ENCODE assay signal across 8 cellular contexts in the genomic region with DNA sequence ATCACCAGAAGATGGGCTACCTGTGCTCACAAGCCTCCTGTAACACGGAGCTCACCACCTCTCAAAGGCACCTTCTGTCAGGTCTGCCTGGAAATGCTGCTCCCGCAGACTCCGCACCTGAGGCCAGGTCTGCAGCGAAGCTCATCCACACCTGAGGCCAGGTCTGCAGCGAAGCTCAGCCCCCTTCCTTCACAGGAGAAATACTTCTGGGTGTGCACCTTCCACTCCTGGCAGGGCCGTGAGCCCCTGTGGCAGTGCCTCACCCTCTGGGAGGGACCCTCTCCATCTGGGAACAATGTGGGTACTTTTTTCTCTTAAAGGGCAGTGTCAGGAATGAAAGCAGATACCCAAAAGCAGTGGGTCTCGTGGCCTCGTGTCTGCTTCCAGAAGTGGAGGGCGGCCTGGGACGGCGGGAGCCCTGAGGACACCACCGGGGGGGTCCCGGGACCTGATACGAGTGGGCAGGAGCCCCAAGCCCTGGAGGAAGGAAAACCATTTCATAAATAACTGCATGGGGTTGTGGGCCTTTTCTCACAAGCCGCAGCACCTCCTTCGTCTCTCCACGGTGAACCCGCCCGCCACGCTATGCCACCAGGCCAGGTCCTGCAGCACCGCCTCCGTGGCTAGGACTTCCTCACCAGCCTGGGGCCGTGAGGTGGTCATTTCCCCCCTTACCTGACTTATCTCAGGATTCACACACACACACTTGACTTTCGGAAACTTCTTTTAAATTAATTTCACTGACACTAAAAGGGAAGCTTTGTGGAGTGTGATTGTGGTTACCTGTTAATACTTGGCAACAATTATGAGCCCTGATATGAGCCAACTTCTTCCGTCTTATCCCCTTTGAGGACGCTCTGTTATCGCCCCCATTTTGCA. TPM values are rescaled to one million over a fixed set of nuclear protein-coding genes. Genes with fewer than 3 reads are reported as not detected.
A peak's percentile ranks its signal among the peaks of the same experiment; 100 is the strongest.
DNase-seq lines count a peak whose midpoint lies in the region; TF ChIP-seq lines count a peak whose summit lies in the region.

No MANE protein-coding gene starts in this region.

- H3K36me3 ChIP-seq in H7 (replicated peaks; ENCODE audit: control insufficient read depth, insufficient read depth, low read length): no peaks in the 10 kb centered on the region

- DNase-seq in NCI-H2171 treated with DMSO at 0.1 percent for 48 hours (lab: John Stamatoyannopoulos, UW) (peak; percentile 16), NCI-H2171 (lab: John Stamatoyannopoulos, UW) (no peak), NB4 (ENCODE audit: low read depth) (peak; percentile 35), dorsolateral prefrontal cortex (no peak), retinal pigment epithelial cell (ENCODE audit: low read depth) (no peak), H7 (no peak), NCI-H526 (lab: John Stamatoyannopoulos, UW) (no peak)
- no peak for DNase-seq in effector CD8-positive, alpha-beta T cell (lab: John Stamatoyannopoulos, UW)

- intact Hi-C loops in dorsolateral prefrontal cortex (cut with DNase I): no loop called here

- H3K27me3 ChIP-seq in dorsolateral prefrontal cortex (peaks cover 0 to 45% (median 5%) of the 10 kb centered on the region in 45 donors), H7 (ENCODE audit: control insufficient read depth, insufficient read depth, low read length) (peaks cover 31% of the 10 kb centered on the region)

- TF ChIP-seq CTCF in NB4 (IDR thresholded peaks at IDR 0.05; ENCODE audit: low read depth, low read length) (no peak), dorsolateral prefrontal cortex (IDR thresholded peaks at IDR 0.05 in 54 of 56, conservative IDR thresholded peaks at IDR 0.05 in 2 of 56; ENCODE audit: low read depth in 1 of 56, partially characterized antibody in 56 of 56) (no peak), retinal pigment epithelial cell (conservative IDR thresholded peaks at IDR 0.05; ENCODE audit: low read depth, low read length) (no peak)

- no peak for TF ChIP-seq POLR2A in NB4 (IDR thresholded peaks at IDR 0.05; ENCODE audit: extremely low read depth, insufficient read length)

- H3K4me3 ChIP-seq in NB4 (ENCODE audit: low read depth, low read length) (peak overlapping the region; percentile 56), dorsolateral prefrontal cortex (peak overlapping the region in 54 of 59 donors; percentile 25 to 75 (median 66)), retinal pigment epithelial cell (ENCODE audit: low read length) (peak overlapping the region; percentile 54), H7 (ENCODE audit: insufficient read depth, low read depth, low read length) (no peak overlapping the region)

- peak overlapping the region in 26 of 59 donors; percentile 13 to 86 (median 74) for H3K27ac ChIP-seq in dorsolateral prefrontal cortex

RNA-seq across cellular contexts. Expression of a gene that starts 1.2 kb away (rescaled TPM):
- total RNA-seq in dorsolateral prefrontal cortex: 100 to 1,000 TPM in 3 of 120 experiments, 10 to 100 TPM in 117; 10.4 to 115 (median 38.3) TPM
- total RNA-seq in H7 (2014; rRNA removed; shearing (Covaris generic)): 14.6 and 18.4 TPM in 2 replicates

Comparison
In these comparisons a context has a peak if more than half of its experiments do, and no peak if none do; other contexts are left out.
1. DNase-seq: peak in NCI-H2171 treated with DMSO at 0.1 percent for 48 hours (single experiment) and NB4 (single experiment); none in NCI-H2171 (single experiment), dorsolateral prefrontal cortex (0 of 10), retinal pigment epithelial cell (single experiment), H7 (single experiment), NCI-H526 (0 of 2) and effector CD8-positive, alpha-beta T cell (single experiment).